30 cellular contexts compared by ENCODE assay signal in the genomic region with DNA sequence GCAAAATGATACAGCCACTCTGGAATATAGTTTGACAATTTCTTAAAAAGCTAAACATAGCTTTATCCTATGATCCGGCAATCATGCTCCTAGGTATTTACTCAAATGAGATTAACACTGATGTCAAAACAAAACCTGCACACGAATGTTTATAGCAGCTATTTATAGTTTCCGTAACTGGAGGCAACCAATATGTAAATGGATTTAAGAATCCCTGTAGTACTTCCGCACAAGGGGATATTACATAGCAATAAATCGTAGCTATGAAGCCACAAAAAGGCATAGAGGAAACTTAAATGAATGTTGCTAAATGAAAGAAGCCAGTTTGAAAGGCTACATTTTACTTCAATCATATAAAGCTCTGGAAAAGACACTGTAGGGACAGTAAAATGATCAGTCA.
"Had no signal": no experiment of that assay in that cellular context is flagged by ENCODE, and none has a peak within 500 bp of the region (broad histone marks: within the 10 kb centered on the region; RNA-seq: fewer than 3 reads in every experiment).

No MANE protein-coding gene starts in this region.

- H3K27me3 ChIP-seq: cardiac muscle cell, Peyer's patch, SJSA1 had no signal

- H3K27ac ChIP-seq: cardiac muscle cell, Peyer's patch, SJSA1, WERI-Rb-1 had no signal

- H3K4me3 ChIP-seq: cardiac muscle cell, Peyer's patch, SJSA1 had no signal

- H3K9me3 ChIP-seq: SJSA1 had no signal

- ATAC-seq: activated CD8-positive, alpha-beta memory T cell treated with anti-CD3 and anti-CD28 coated beads, Interleukin-2, amount 10 ng/mL, durations not matched to agents 7 days and 5 days; PC-3 had no signal

- H3K36me3 ChIP-seq: cardiac muscle cell, Peyer's patch, SJSA1, WERI-Rb-1 had no signal

- DNase-seq: activated CD4-positive, alpha-beta memory T cell treated with anti-CD3 and anti-CD28 coated beads, Interleukin-2, amount 10 ng/mL, durations not matched to agents 7 days and 5 days; activated CD4-positive, alpha-beta T cell treated with anti-CD3 and anti-CD28 coated beads for 1 hour; activated CD4-positive, alpha-beta T cell treated with anti-CD3 and anti-CD28 coated beads for 48 hours; activated CD4-positive, CD25-positive, alpha-beta regulatory T cell; activated CD8-positive, alpha-beta memory T cell treated with anti-CD3 and anti-CD28 coated beads for 24 hours; activated CD8-positive, alpha-beta memory T cell treated with anti-CD3 and anti-CD28 coated beads, Interleukin-2, amount 10 ng/mL, durations not matched to agents 7 days and 5 days; activated CD8-positive, alpha-beta memory T cell treated with anti-CD3 and anti-CD28 coated beads, Interleukin-2, amount 50 U/mL, for 48 hours; activated effector memory CD4-positive, alpha-beta T cell treated with Interleukin-2 at 50 U/mL for 16 hours; activated naive CD4-positive, alpha-beta T cell treated with anti-CD3 and anti-CD28 coated beads, Interleukin-2, amount 10 ng/mL, durations not matched to agents 7 days and 5 days; activated T-cell treated with anti-CD3 and anti-CD28 coated beads, Interleukin-2, amount 50 U/mL, for 48 hours; amniotic stem cell; aorta; NCI-H1105; NCI-H1436; NCI-H1694; NCI-H1930; NCI-H345; NCI-H524 treated with DMSO at 0.1 percent for 48 hours; NCI-H774; PC-3; Peyer's patch; RPMI8226; SHP77 treated with DMSO at 0.1 percent for 48 hours; SW 1271; T-helper 1 cell; T-helper 2 cell; T-helper 9 cell; WERI-Rb-1 had no signal

- H3K4me1 ChIP-seq: Peyer's patch, SJSA1 had no signal
